In the genomic region with DNA sequence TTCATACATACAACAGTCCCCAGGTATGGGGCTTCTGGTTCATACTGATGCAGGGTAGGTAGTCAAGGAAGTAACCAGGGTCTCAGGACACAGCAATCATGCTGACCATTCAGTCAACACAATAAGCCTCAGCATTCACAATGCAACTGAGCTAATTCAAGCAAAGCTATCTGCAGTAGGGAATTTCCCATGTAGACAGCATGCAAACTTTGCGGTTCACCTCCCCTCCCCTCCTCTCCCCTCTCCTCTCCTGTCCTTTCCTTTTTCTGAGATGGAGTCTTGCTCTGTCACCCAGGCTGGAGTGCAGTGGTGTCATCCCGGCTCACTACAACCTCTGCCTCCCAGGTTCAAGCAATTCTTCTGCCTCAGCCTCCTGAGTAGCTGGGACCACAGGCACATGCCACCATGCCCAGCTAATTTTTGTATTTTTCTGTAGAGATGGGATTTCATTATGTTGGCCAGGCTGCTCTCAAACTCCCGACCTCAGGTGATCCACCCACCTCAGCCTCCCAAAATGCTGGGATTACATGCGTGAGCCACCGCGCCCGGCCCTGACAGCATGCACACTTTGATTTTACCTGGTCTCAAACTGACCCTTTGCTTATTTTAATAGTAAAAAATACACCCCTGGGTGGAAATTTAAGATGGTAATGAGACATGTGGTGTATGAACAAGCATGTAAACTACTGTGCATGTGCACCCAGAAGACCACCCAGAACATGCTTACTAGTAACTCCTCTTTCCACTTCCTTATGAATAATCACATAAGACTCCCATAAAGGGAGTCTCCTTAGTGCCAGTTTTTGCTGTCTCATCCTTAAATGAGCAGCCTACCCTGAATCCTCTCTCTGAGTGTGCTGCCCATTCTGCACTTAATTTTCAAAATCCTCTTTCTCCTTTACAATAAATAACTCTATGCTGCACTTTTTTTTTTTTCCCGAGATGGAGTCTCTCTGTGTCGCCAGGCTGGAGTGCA, we compare ENCODE assay signal across 12 cellular contexts. TPM values are rescaled to one million over a fixed set of nuclear protein-coding genes. Genes with fewer than 3 reads are reported as not detected.
A peak's percentile ranks its signal among the peaks of the same experiment; 100 is the strongest.
DNase-seq lines count a peak whose midpoint lies in the region; ATAC-seq and TF ChIP-seq lines count a peak whose summit lies in the region.
"Had no signal": no experiment of that assay in that cellular context is flagged by ENCODE, and none has a peak within 500 bp of the region (broad histone marks: within the 10 kb centered on the region; RNA-seq: fewer than 3 reads in every experiment).

No MANE protein-coding gene starts in this region.

- intact Hi-C loops in activated B cell treated with CpG ODN at 0.5 μM for 24 hours (cut with micrococcal nuclease), result loop anchor here (1.0 to 2.0 kb wide), 4 partner anchors 10 to 533 kb away; partner anchors contain the start of gene RNF135

- no peak overlapping the region for H3K9ac ChIP-seq in neural progenitor cell

- no peak overlapping the region for H2AFZ ChIP-seq in neural progenitor cell (replicated peaks)
- H2AFZ ChIP-seq: PC-9 had no signal

- CTCF ChIA-PET in activated B cell treated with CpG ODN at 0.5 μM for 24 hours (lab: Charles Lee), result interaction anchor here (0.7 kb wide), 1 partner anchor 8 kb away, joined by 6 read pairs; no protein-coding TSS in a partner anchor

- no peaks in the 10 kb centered on the region for H3K36me3 Mint-ChIP-seq in activated B cell treated with CpG ODN at 0.5 μM for 24 hours (ENCODE audit: low read depth)
- no peaks in the 10 kb centered on the region for H3K36me3 Mint-ChIP-seq in neural progenitor cell

- peak overlapping the region; percentile 88 for H3K27ac Mint-ChIP-seq in activated B cell treated with CpG ODN at 0.5 μM for 24 hours
- peak overlapping the region; percentile 64 for H3K27ac Mint-ChIP-seq in neural progenitor cell

- peak; percentile 22 for DNase-seq in activated CD4-positive, alpha-beta T cell treated with anti-CD3 and anti-CD28 coated beads for 48 hours
- no peak for DNase-seq in activated CD4-positive, alpha-beta T cell treated with anti-CD3 and anti-CD28 coated beads, Interleukin-2, amount 50 U/mL, for 1 hour
- DNase-seq in activated B cell treated with CpG ODN at 0.5 μM for 24 hours, result peak; percentile 53
- DNase-seq in neural progenitor cell (ENCODE audit: low spot score), result peak; percentile 33
- no peak for DNase-seq in effector memory CD4-positive, alpha-beta T cell
- no peak for DNase-seq in activated gamma-delta T cell treated with Interleukin-2 at 50 U/mL for 16 hours
- DNase-seq: BE2C, HCEC 1CT, PC-9, uterus had no signal

- H3K9me3 ChIP-seq in neural progenitor cell (ENCODE audit: low read depth), result no peaks in the 10 kb centered on the region
- H3K9me3 ChIP-seq in effector memory CD4-positive, alpha-beta T cell (ENCODE audit: control insufficient read depth, low read length), result no peaks in the 10 kb centered on the region
- H3K9me3 ChIP-seq: BE2C, uterus had no signal

- peak overlapping the region; percentile 78 for H3K4me3 Mint-ChIP-seq in activated B cell treated with CpG ODN at 0.5 μM for 24 hours
- H3K4me3 Mint-ChIP-seq in neural progenitor cell, result no peak overlapping the region

- H3K4me1 Mint-ChIP-seq in activated B cell treated with CpG ODN at 0.5 μM for 24 hours (peaks cover 72% of the 10 kb centered on the region), neural progenitor cell (peaks cover 17% of the 10 kb centered on the region)

- H3K4me1 ChIP-seq in neural progenitor cell, result peaks cover 7% of the 10 kb centered on the region
- no peaks in the 10 kb centered on the region for H3K4me1 ChIP-seq in effector memory CD4-positive, alpha-beta T cell (ENCODE audit: control insufficient read depth, insufficient read depth, low read length, poor library complexity, severe bottlenecking)
- H3K4me1 ChIP-seq: BE2C, uterus had no signal

- H3K27me3 Mint-ChIP-seq in activated B cell treated with CpG ODN at 0.5 μM for 24 hours, result no peaks in the 10 kb centered on the region
- peaks cover 3% of the 10 kb centered on the region for H3K27me3 Mint-ChIP-seq in neural progenitor cell (ENCODE audit: insufficient read depth, low read depth)

- TF ChIP-seq CTCF in activated B cell treated with CpG ODN at 0.5 μM for 24 hours (IDR thresholded peaks at IDR 0.05) (no peak), neural progenitor cell (IDR thresholded peaks at IDR 0.05) (no peak)

- ATAC-seq in HG02973 (IDR thresholded peaks at IDR 0.05; ENCODE audit: unreplicated experiment) (peak; percentile 61), activated B cell treated with CpG ODN at 0.5 μM for 24 hours (ENCODE audit: low read depth) (peak; percentile 72), HG02588 (IDR thresholded peaks at IDR 0.05; ENCODE audit: unreplicated experiment) (no peak)

- POLR2A ChIA-PET in activated B cell treated with CpG ODN at 0.5 μM for 24 hours (lab: Charles Lee), result interaction anchor here (0.6 to 6.7 kb wide), 8 partner anchors 9 to 350 kb away, joined by 3 to 121 read pairs (median 9); partner anchors contain the start of genes ADAP2 and RNF135

- no peak overlapping the region for H3K4me3 ChIP-seq in neural progenitor cell
- H3K4me3 ChIP-seq in effector memory CD4-positive, alpha-beta T cell (ENCODE audit: insufficient read depth, low read depth, low read length, poor library complexity, severe bottlenecking), result no peak overlapping the region
- H3K4me3 ChIP-seq: PC-9, uterus had no signal

- no peaks in the 10 kb centered on the region for H3K79me2 ChIP-seq in neural progenitor cell (ENCODE audit: low read depth)

- H3K27me3 ChIP-seq in neural progenitor cell, result no peaks in the 10 kb centered on the region
- no peaks in the 10 kb centered on the region for H3K27me3 ChIP-seq in effector memory CD4-positive, alpha-beta T cell (replicated peaks; ENCODE audit: control insufficient read depth, insufficient read depth, low read length, poor library complexity, severe bottlenecking)
- H3K27me3 ChIP-seq: BE2C, uterus had no signal

- no peaks in the 10 kb centered on the region for H3F3A ChIP-seq in neural progenitor cell (ENCODE audit: low read depth)

- no peak overlapping the region for H3K27ac ChIP-seq in neural progenitor cell
- no peak overlapping the region for H3K27ac ChIP-seq in effector memory CD4-positive, alpha-beta T cell (ENCODE audit: insufficient read depth, low read length, poor library complexity, severe bottlenecking)
- H3K27ac ChIP-seq: PC-9, uterus had no signal

- no peaks in the 10 kb centered on the region for H3K36me3 ChIP-seq in neural progenitor cell
- no peaks in the 10 kb centered on the region for H3K36me3 ChIP-seq in effector memory CD4-positive, alpha-beta T cell (ENCODE audit: control insufficient read depth, insufficient read depth, low read length)
- H3K36me3 ChIP-seq: BE2C, uterus had no signal

- H3K9me3 Mint-ChIP-seq in activated B cell treated with CpG ODN at 0.5 μM for 24 hours (no peaks in the 10 kb centered on the region), neural progenitor cell (no peaks in the 10 kb centered on the region)

- no peaks in the 10 kb centered on the region for H4K20me1 ChIP-seq in neural progenitor cell (ENCODE audit: low read depth)

- H3K4me2 ChIP-seq in neural progenitor cell, result no peak overlapping the region
- H3K4me2 ChIP-seq: PC-9 had no signal

RNA-seq across cellular contexts. Expression of gene RNF135, which starts 9.3 kb away (rescaled TPM):
- 16.7 and 18.5 TPM in 2 replicates for total RNA-seq in activated B cell treated with CpG ODN at 0.5 μM for 24 hours
- 4.2 and 9.8 TPM in 2 replicates for total RNA-seq in neural progenitor cell (ENCODE audit: low replicate concordance)

RNA-seq across cellular contexts. Expression of gene ADAP2, which starts 39.8 kb away (rescaled TPM):
- total RNA-seq in activated B cell treated with CpG ODN at 0.5 μM for 24 hours (16.0 and 16.9 TPM in 2 replicates), neural progenitor cell (ENCODE audit: low replicate concordance) (0.99 and 1.3 TPM in 2 replicates)

RNA-seq across cellular contexts. Expression of gene TEFM, which starts 55.5 kb away (rescaled TPM):
- total RNA-seq in activated B cell treated with CpG ODN at 0.5 μM for 24 hours, result 23.0 and 25.2 TPM in 2 replicates
- 17.4 TPM in 2 replicates for total RNA-seq in neural progenitor cell (ENCODE audit: low replicate concordance)

Comparison
In these comparisons a context has a peak if more than half of its experiments do, and no peak if none do; other contexts are left out.
1. DNase-seq: peak in activated CD4-positive, alpha-beta T cell treated with anti-CD3 and anti-CD28 coated beads for 48 hours (single experiment), activated B cell treated with CpG ODN at 0.5 μM for 24 hours (single experiment) and neural progenitor cell (single experiment); none in activated CD4-positive, alpha-beta T cell treated with anti-CD3 and anti-CD28 coated beads, Interleukin-2, amount 50 U/mL, for 1 hour (single experiment), effector memory CD4-positive, alpha-beta T cell (0 of 3) and activated gamma-delta T cell treated with Interleukin-2 at 50 U/mL for 16 hours (single experiment).